ENCODE assay signal across 11 cellular contexts in the genomic region with DNA sequence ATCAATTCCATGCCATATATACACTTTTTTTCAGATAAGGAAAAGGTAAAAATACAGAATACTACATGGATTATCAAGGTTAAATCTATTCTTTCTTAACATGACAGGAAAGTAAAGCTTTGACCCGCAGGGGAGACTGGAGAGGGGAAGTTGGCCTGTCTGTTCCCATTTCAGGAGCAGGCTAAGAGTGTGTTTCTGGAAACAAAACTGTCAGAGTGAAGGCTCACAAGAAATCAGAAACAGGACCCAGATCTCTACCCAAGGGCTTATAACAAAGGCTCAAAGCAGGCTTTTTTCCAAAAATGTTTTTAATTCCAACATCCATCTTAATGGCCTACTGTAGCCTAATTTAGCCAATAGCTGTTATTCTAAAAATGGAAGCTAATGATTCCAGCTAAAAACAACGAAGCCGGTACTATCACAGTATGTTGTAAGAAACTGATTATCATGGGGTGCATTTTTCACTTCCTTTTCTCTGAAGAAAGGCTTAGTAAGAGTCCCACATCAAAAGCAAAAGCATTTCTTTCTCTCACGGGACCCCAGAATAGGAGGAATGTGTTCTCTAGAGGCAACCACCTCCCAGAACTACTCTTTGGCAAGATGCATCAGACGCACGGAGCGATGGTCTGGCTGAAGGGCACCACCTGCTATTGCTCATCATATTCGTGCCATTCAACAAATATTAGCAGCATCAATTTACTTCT. TPM values are rescaled to one million over a fixed set of nuclear protein-coding genes. Genes with fewer than 3 reads are reported as not detected.
DNase-seq lines count a peak whose midpoint lies in the region; ATAC-seq lines count a peak whose summit lies in the region.
"Had no signal": no experiment of that assay in that cellular context is flagged by ENCODE, and none has a peak within 500 bp of the region (broad histone marks: within the 10 kb centered on the region; RNA-seq: fewer than 3 reads in every experiment).

No MANE protein-coding gene starts in this region.

- H3K4me3 Mint-ChIP-seq in stimulated activated naive B cell treated with anti-CD40 and anti-IgM and Interleukin-4, amounts not matched to agents 10 μg/mL and 1 μg/mL and 100 μg/mL, for 72 hours, result peak overlapping the region in 1 of 2 donors; percentile 39

- no peak overlapping the region for H3K27ac Mint-ChIP-seq in stimulated activated naive B cell treated with anti-CD40 and anti-IgM and Interleukin-4, amounts not matched to agents 10 μg/mL and 1 μg/mL and 100 μg/mL, for 72 hours

- intact Hi-C loops in left colon (cut with DNase I, micrococcal nuclease), result no loop called here

- no peaks in the 10 kb centered on the region for H3K36me3 Mint-ChIP-seq in stimulated activated naive B cell treated with anti-CD40 and anti-IgM and Interleukin-4, amounts not matched to agents 10 μg/mL and 1 μg/mL and 100 μg/mL, for 72 hours

- no peaks in the 10 kb centered on the region for H3K9me3 Mint-ChIP-seq in stimulated activated naive B cell treated with anti-CD40 and anti-IgM and Interleukin-4, amounts not matched to agents 10 μg/mL and 1 μg/mL and 100 μg/mL, for 72 hours

- DNase-seq in Kasumi-1 (lab: John Stamatoyannopoulos, UW) (peak; percentile 9 to 21), GM19238 (ENCODE audit: insufficient read length, low spot score) (no peak), AG08395 (ENCODE audit: low spot score) (no peak), COLO829 (ENCODE audit: low spot score) (no peak), left colon (no peak)
- DNase-seq in stimulated activated naive B cell treated with anti-CD40 and anti-IgM and Interleukin-4, amounts not matched to agents 10 μg/mL and 1 μg/mL and 100 μg/mL, for 72 hours, result no peak
- DNase-seq: activated CD8-positive, alpha-beta memory T cell treated with anti-CD3 and anti-CD28 coated beads, Interleukin-2, amount 50 U/mL, for 48 hours; NCI-H2081 treated with DMSO at 0.1 percent for 48 hours; SW 1271 had no signal

- peaks cover 0 to 8% of the 10 kb centered on the region in 2 donors for H3K27me3 Mint-ChIP-seq in stimulated activated naive B cell treated with anti-CD40 and anti-IgM and Interleukin-4, amounts not matched to agents 10 μg/mL and 1 μg/mL and 100 μg/mL, for 72 hours

- ATAC-seq in GM19351 (IDR thresholded peaks at IDR 0.05; ENCODE audit: unreplicated experiment) (peak; percentile 91), HG02870 (IDR thresholded peaks at IDR 0.05; ENCODE audit: unreplicated experiment) (peak; percentile 92), left colon (no peak)
- peak; percentile 77 to 80 for ATAC-seq in stimulated activated naive B cell treated with anti-CD40 and anti-IgM and Interleukin-4, amounts not matched to agents 10 μg/mL and 1 μg/mL and 100 μg/mL, for 72 hours (replicated peaks)

- H3K4me1 Mint-ChIP-seq in stimulated activated naive B cell treated with anti-CD40 and anti-IgM and Interleukin-4, amounts not matched to agents 10 μg/mL and 1 μg/mL and 100 μg/mL, for 72 hours, result peaks cover 6 to 10% of the 10 kb centered on the region in 2 donors

RNA-seq across cellular contexts. Expression of gene FECH, which starts 41.4 kb away (rescaled TPM):
- total RNA-seq in left colon, result 10 to 100 TPM; 16.4 to 18.4 TPM

Comparison
In these comparisons a context has a peak if more than half of its experiments do, and no peak if none do; other contexts are left out.
1. DNase-seq: peak in Kasumi-1 (2 of 2); none in stimulated activated naive B cell treated with anti-CD40 and anti-IgM and Interleukin-4, amounts not matched to agents 10 μg/mL and 1 μg/mL and 100 μg/mL, for 72 hours (single experiment), GM19238 (single experiment), AG08395 (single experiment), COLO829 (single experiment) and left colon (0 of 2).